ENCODE assay signal across 10 cellular contexts in genomic region chr13:30796833-30797601, GRCh38.
DNase-seq lines count a peak whose midpoint lies in the region; ATAC-seq and TF ChIP-seq lines count a peak whose summit lies in the region.
"Had no signal": no experiment of that assay in that cellular context is flagged by ENCODE, and none has a peak within 500 bp of the region (broad histone marks: within the 10 kb centered on the region; RNA-seq: fewer than 3 reads in every experiment).

No MANE protein-coding gene starts in this region.

- no peaks in the 10 kb centered on the region for H3K36me3 ChIP-seq in CD4-positive, CD25-positive, alpha-beta regulatory T cell (ENCODE audit: control insufficient read depth, insufficient read depth, low read length)
- H3K36me3 ChIP-seq in mucosa of rectum (ENCODE audit: control insufficient read depth in 2 of 2, insufficient read depth in 2 of 2, low read length in 2 of 2), result no peaks in the 10 kb centered on the region

- H3K4me3 Mint-ChIP-seq in CD4-positive, CD25-positive, alpha-beta regulatory T cell, result peak overlapping the region; percentile 5 to 75 (median 41)
- peak overlapping the region; percentile 68; the same call in 1 of the 2 replicates for H3K4me3 Mint-ChIP-seq in HFFc6
- H3K4me3 Mint-ChIP-seq: activated naive CD8-positive, alpha-beta T cell had no signal

- H3K9me3 Mint-ChIP-seq in CD4-positive, CD25-positive, alpha-beta regulatory T cell, result no peaks in the 10 kb centered on the region
- H3K9me3 Mint-ChIP-seq in HFFc6, result no peaks in the 10 kb centered on the region

- in situ Hi-C loops in astrocyte of the spinal cord (cut with HindIII; ENCODE audit: low sequenced_read_pairs), result no loop called here

- H3K4me1 ChIP-seq in CD4-positive, CD25-positive, alpha-beta regulatory T cell (ENCODE audit: control insufficient read depth, insufficient read depth, low read length, poor library complexity, severe bottlenecking), result peaks cover 10% of the 10 kb centered on the region
- peaks cover 9 to 15% of the 10 kb centered on the region in 2 donors for H3K4me1 ChIP-seq in mucosa of rectum (ENCODE audit: control insufficient read depth in 2 of 2, insufficient read depth in 2 of 2, low read length in 2 of 2)

- no peak overlapping the region for H3K27ac ChIP-seq in CD4-positive, CD25-positive, alpha-beta regulatory T cell (ENCODE audit: insufficient read depth, low read length, poor library complexity, severe bottlenecking)
- H3K27ac ChIP-seq in mucosa of rectum (ENCODE audit: low read depth in 2 of 2, low read length in 2 of 2), result no peak overlapping the region

- H3K27ac Mint-ChIP-seq in CD4-positive, CD25-positive, alpha-beta regulatory T cell, result peak overlapping the region in 2 of 3 donors; percentile 43 to 60
- H3K27ac Mint-ChIP-seq in HFFc6, result no peak overlapping the region
- H3K27ac Mint-ChIP-seq: activated naive CD8-positive, alpha-beta T cell had no signal

- TF ChIP-seq CTCF in HFFc6 (IDR thresholded peaks at IDR 0.05), result no peak
- TF ChIP-seq CTCF in astrocyte of the spinal cord (IDR thresholded peaks at IDR 0.05; ENCODE audit: low read depth, low read length), result no peak

- ATAC-seq in CD4-positive, CD25-positive, alpha-beta regulatory T cell (ENCODE audit: low read depth in 2 of 2), result no peak
- ATAC-seq in GM18909 (IDR thresholded peaks at IDR 0.05; ENCODE audit: poor library complexity, unreplicated experiment), result no peak
- ATAC-seq in GM21390 (IDR thresholded peaks at IDR 0.05; ENCODE audit: unreplicated experiment), result no peak

- H3K9ac ChIP-seq in mucosa of rectum (ENCODE audit: low read depth in 1 of 2, low read length in 2 of 2), result no peak overlapping the region

- no peaks in the 10 kb centered on the region for H3K27me3 Mint-ChIP-seq in CD4-positive, CD25-positive, alpha-beta regulatory T cell
- H3K27me3 Mint-ChIP-seq in HFFc6 (ENCODE audit: insufficient read depth), result peaks cover 2% of the 10 kb centered on the region
- H3K27me3 Mint-ChIP-seq: activated naive CD8-positive, alpha-beta T cell had no signal

- no peaks in the 10 kb centered on the region for H3K9me3 ChIP-seq in CD4-positive, CD25-positive, alpha-beta regulatory T cell (ENCODE audit: control insufficient read depth in 2 of 2, low read length in 2 of 2)
- no peaks in the 10 kb centered on the region for H3K9me3 ChIP-seq in mucosa of rectum (ENCODE audit: control insufficient read depth in 2 of 2, low read length in 2 of 2)

- no peak for DNase-seq in CD4-positive, CD25-positive, alpha-beta regulatory T cell
- no peak for DNase-seq in HFFc6
- DNase-seq in astrocyte of the spinal cord (ENCODE audit: low read depth, low spot score), result peak; percentile 39
- no peak for DNase-seq in medulla oblongata (ENCODE audit: extremely low spot score)
- no peak for DNase-seq in NOMO-1 treated with DMSO at 0.1 percent for 48 hours (lab: John Stamatoyannopoulos, UW; ENCODE audit: unreplicated experiment)
- DNase-seq: NCI-H774 had no signal

- H3K4me1 Mint-ChIP-seq in CD4-positive, CD25-positive, alpha-beta regulatory T cell, result peaks cover 16 to 24% (median 19%) of the 10 kb centered on the region in 4 donors
- H3K4me1 Mint-ChIP-seq in HFFc6 (ENCODE audit: low read depth), result peaks cover 36% of the 10 kb centered on the region

- no peak overlapping the region for H3K4me3 ChIP-seq in CD4-positive, CD25-positive, alpha-beta regulatory T cell (ENCODE audit: low read depth, low read length)
- H3K4me3 ChIP-seq in astrocyte of the spinal cord (ENCODE audit: low read depth, low read length) (no peak overlapping the region), mucosa of rectum (ENCODE audit: low read length in 2 of 2) (peak overlapping the region; percentile 10 to 36)

- no peaks in the 10 kb centered on the region for H3K36me3 Mint-ChIP-seq in CD4-positive, CD25-positive, alpha-beta regulatory T cell
- no peaks in the 10 kb centered on the region for H3K36me3 Mint-ChIP-seq in HFFc6 (ENCODE audit: low read depth)
- H3K36me3 Mint-ChIP-seq: activated naive CD8-positive, alpha-beta T cell had no signal

- H3K27me3 ChIP-seq in CD4-positive, CD25-positive, alpha-beta regulatory T cell (ENCODE audit: control insufficient read depth, insufficient read depth, low read length), result no peaks in the 10 kb centered on the region
- H3K27me3 ChIP-seq in mucosa of rectum (ENCODE audit: control insufficient read depth in 2 of 2, insufficient read depth in 2 of 2, low read length in 2 of 2), result no peaks in the 10 kb centered on the region

Comparison
In these comparisons a context has a peak if more than half of its experiments do, and no peak if none do; other contexts are left out.
1. H3K4me3 ChIP-seq: peak in mucosa of rectum (2 of 2); none in CD4-positive, CD25-positive, alpha-beta regulatory T cell (single experiment) and astrocyte of the spinal cord (single experiment).